Comparison of ENCODE assay signal across 17 cellular contexts in the genomic region with DNA sequence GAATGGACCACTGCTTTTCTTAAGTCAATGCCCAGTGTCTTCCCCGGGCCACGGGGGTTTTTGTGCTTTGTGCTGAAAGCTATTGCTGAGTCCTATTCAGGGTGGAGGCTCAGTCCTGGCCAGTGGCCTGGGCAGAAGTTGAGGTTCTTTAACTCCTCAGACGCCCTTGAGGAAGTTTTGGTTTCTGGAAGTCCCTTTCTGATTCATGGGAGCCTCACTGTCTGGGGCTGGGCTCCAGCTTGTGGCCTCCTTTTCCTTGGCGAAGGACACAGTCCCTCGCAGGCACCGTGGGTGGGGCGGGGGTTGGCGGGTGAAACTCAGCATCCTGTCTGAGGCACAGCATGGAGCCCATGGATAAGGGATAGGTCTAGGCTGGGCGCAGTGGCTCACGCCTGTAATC.
"Had no signal": no experiment of that assay in that cellular context is flagged by ENCODE, and none has a peak within 500 bp of the region (broad histone marks: within the 10 kb centered on the region; RNA-seq: fewer than 3 reads in every experiment).

No MANE protein-coding gene starts in this region.

- H3K4me3 ChIP-seq: adrenal gland, esophagus squamous epithelium, neural progenitor cell, SJCRH30, tibial artery had no signal

- H3K4me3 Mint-ChIP-seq: activated T-helper 17 cell treated with anti-CD3 and anti-CD28 coated beads, Interleukin-2, amount 50 U/mL, for 72 hours; naive B cell; neural progenitor cell had no signal

- H3K36me3 Mint-ChIP-seq: naive B cell, neural progenitor cell had no signal

- H3K27ac Mint-ChIP-seq: activated T-helper 17 cell treated with anti-CD3 and anti-CD28 coated beads, Interleukin-2, amount 50 U/mL, for 72 hours; naive B cell; neural progenitor cell had no signal

- H3K36me3 ChIP-seq: adrenal gland, esophagus squamous epithelium, neural progenitor cell, SJCRH30, tibial artery had no signal

- H3K9me3 ChIP-seq: adrenal gland, esophagus squamous epithelium, SJCRH30, tibial artery had no signal

- H3K27ac ChIP-seq: adrenal gland, esophagus squamous epithelium, neural progenitor cell, parathyroid adenoma, SJCRH30, tibial artery had no signal

- H3K4me1 Mint-ChIP-seq: activated T-helper 17 cell treated with anti-CD3 and anti-CD28 coated beads, Interleukin-2, amount 50 U/mL, for 72 hours had no signal

- H3K27me3 ChIP-seq: adrenal gland, neural progenitor cell, SJCRH30 had no signal

- H3K4me1 ChIP-seq: adrenal gland, parathyroid adenoma, SJCRH30, tibial artery had no signal

- DNase-seq: activated naive CD4-positive, alpha-beta T cell treated with anti-CD3 and anti-CD28 coated beads, Interleukin-2, amount 50 U/mL, for 16 hours; adrenal gland; caudate nucleus; effector CD4-positive, alpha-beta T cell; esophagus squamous epithelium; foreskin fibroblast; kidney glomerular epithelial cell; naive B cell; SJCRH30; stimulated activated CD4-positive, alpha-beta T cell treated with anti-CD3 and anti-CD28 coated beads, Interleukin-15, amount 100 ng/mL, for 24 hours; stimulated activated CD4-positive, alpha-beta T cell treated with anti-CD3 and anti-CD28 coated beads, Interleukin-4, amount 100 ng/mL, for 24 hours; stimulated activated naive CD4-positive, alpha-beta T cell; T-helper 9 cell had no signal

- ATAC-seq: activated T-helper 17 cell treated with anti-CD3 and anti-CD28 coated beads, Interleukin-2, amount 50 U/mL, for 72 hours had no signal
